ENCODE assay signal across 1 cellular context in genomic region chr12:120444676-120445075, GRCh38.
TF ChIP-seq lines count a peak whose summit lies in the region.

No MANE protein-coding gene starts in this region.

TF ChIP-seq in HCT116, 20 proteins besides CTCF, POLR2A, EP300 and RAD21:
- TF ChIP-seq CEBPB (IDR thresholded peaks at IDR 0.05; ENCODE audit: low read depth) (no peak), SRF (IDR thresholded peaks at IDR 0.05; ENCODE audit: low read depth) (no peak), JUND (IDR thresholded peaks at IDR 0.05) (no peak), POLR2AphosphoS5 (IDR thresholded peaks at IDR 0.05; ENCODE audit: low read depth, low read length) (no peak), ZFX (IDR thresholded peaks at IDR 0.05) (no peak), EZH2 (IDR thresholded peaks at IDR 0.05) (no peak), REST (IDR thresholded peaks at IDR 0.05; ENCODE audit: low read depth) (no peak), SIN3A (IDR thresholded peaks at IDR 0.05; ENCODE audit: low read depth) (no peak), EZH2phosphoT487 (IDR thresholded peaks at IDR 0.05; ENCODE audit: borderline replicate concordance) (no peak), ATF3 (IDR thresholded peaks at IDR 0.05) (no peak), MAX (IDR thresholded peaks at IDR 0.05) (no peak), CBX3 (IDR thresholded peaks at IDR 0.05; ENCODE audit: low read depth) (no peak), ELF1 (IDR thresholded peaks at IDR 0.05; ENCODE audit: borderline replicate concordance, low read depth) (no peak), TCF7L2 (IDR thresholded peaks at IDR 0.05; ENCODE audit: borderline replicate concordance, extremely low read depth, insufficient read depth, insufficient read length) (no peak), SP1 (IDR thresholded peaks at IDR 0.05; ENCODE audit: low read depth) (no peak), ZBTB33 (IDR thresholded peaks at IDR 0.05; ENCODE audit: extremely low read depth, insufficient replicate concordance, low read length) (no peak), ZNF274 (IDR thresholded peaks at IDR 0.05; ENCODE audit: low read depth, low read length) (no peak), FOSL1 (IDR thresholded peaks at IDR 0.05; ENCODE audit: low read depth) (no peak), EGR1 (IDR thresholded peaks at IDR 0.05; ENCODE audit: low read depth) (no peak), YY1 (IDR thresholded peaks at IDR 0.05; ENCODE audit: extremely low read depth, insufficient replicate concordance, low read depth, low read length) (no peak)
